18 cellular contexts compared by ENCODE assay signal in genomic region chr10:124281666-124282065, GRCh38.
A peak's percentile ranks its signal among the peaks of the same experiment; 100 is the strongest.
DNase-seq lines count a peak whose midpoint lies in the region; ATAC-seq and TF ChIP-seq lines count a peak whose summit lies in the region.
"Had no signal": no experiment of that assay in that cellular context is flagged by ENCODE, and none has a peak within 500 bp of the region (broad histone marks: within the 10 kb centered on the region; RNA-seq: fewer than 3 reads in every experiment).

No MANE protein-coding gene starts in this region.

- no peaks in the 10 kb centered on the region for H3K79me2 ChIP-seq in osteoblast (ENCODE audit: insufficient read depth, low read length)

- H3K27ac ChIP-seq in heart left ventricle (no peak overlapping the region), osteoblast (ENCODE audit: low read depth, low read length) (no peak overlapping the region), upper lobe of right lung (no peak overlapping the region)
- H3K27ac ChIP-seq: BLaER1, HL-60 had no signal

- WGBS in heart left ventricle, 4 donors, result 82 to 89% (median 86%) methylated on average over 10 of the region's 10 CpGs

- no peak overlapping the region for H3K27ac Mint-ChIP-seq in activated T-cell treated with anti-CD3 and anti-CD28 coated beads, Interleukin-2, amount 50 U/mL, for 24 hours
- H3K27ac Mint-ChIP-seq: CD8-positive, alpha-beta T cell; H9 had no signal

- H3K27me3 ChIP-seq in heart left ventricle (peaks cover 0 to 6% (median 0%) of the 10 kb centered on the region in 9 donors), osteoblast (ENCODE audit: insufficient read depth, low read length) (no peaks in the 10 kb centered on the region), upper lobe of right lung (no peaks in the 10 kb centered on the region)
- H3K27me3 ChIP-seq: BLaER1 had no signal

- no peak overlapping the region for H3K4me3 Mint-ChIP-seq in activated T-cell treated with anti-CD3 and anti-CD28 coated beads, Interleukin-2, amount 50 U/mL, for 24 hours
- H3K4me3 Mint-ChIP-seq: CD8-positive, alpha-beta T cell; H9 had no signal

- no peak for TF ChIP-seq POLR2A in heart left ventricle (IDR thresholded peaks at IDR 0.05)

- H3K4me3 ChIP-seq in heart left ventricle (no peak overlapping the region), osteoblast (ENCODE audit: insufficient read depth, low read length) (no peak overlapping the region), upper lobe of right lung (no peak overlapping the region)
- H3K4me3 ChIP-seq: BLaER1, GM12878 had no signal

- no peaks in the 10 kb centered on the region for H3K36me3 ChIP-seq in heart left ventricle
- no peaks in the 10 kb centered on the region for H3K36me3 ChIP-seq in osteoblast (ENCODE audit: insufficient read depth, low read length)
- H3K36me3 ChIP-seq in upper lobe of right lung, result no peaks in the 10 kb centered on the region
- H3K36me3 ChIP-seq: BLaER1 had no signal

- no peak for ATAC-seq in Right ventricle myocardium inferior
- no peak for ATAC-seq in heart left ventricle
- no peak for ATAC-seq in upper lobe of right lung
- no peak for ATAC-seq in GM18858 (IDR thresholded peaks at IDR 0.05; ENCODE audit: unreplicated experiment)
- ATAC-seq in HG03135 (IDR thresholded peaks at IDR 0.05; ENCODE audit: unreplicated experiment), result no peak
- ATAC-seq: CD8-positive, alpha-beta T cell; GM12878 had no signal

- H3K4me1 ChIP-seq in heart left ventricle (peaks cover 0 to 16% (median 0%) of the 10 kb centered on the region in 12 donors), osteoblast (ENCODE audit: insufficient read depth, low read length) (no peaks in the 10 kb centered on the region), upper lobe of right lung (no peaks in the 10 kb centered on the region)

- H3K36me3 Mint-ChIP-seq in activated T-cell treated with anti-CD3 and anti-CD28 coated beads, Interleukin-2, amount 50 U/mL, for 24 hours (ENCODE audit: low read depth), result no peaks in the 10 kb centered on the region
- H3K36me3 Mint-ChIP-seq: CD8-positive, alpha-beta T cell had no signal

- no peaks in the 10 kb centered on the region for H3K4me1 Mint-ChIP-seq in activated T-cell treated with anti-CD3 and anti-CD28 coated beads, Interleukin-2, amount 50 U/mL, for 24 hours (ENCODE audit: low read depth)
- H3K4me1 Mint-ChIP-seq: H9 had no signal

- H3K27me3 Mint-ChIP-seq in activated T-cell treated with anti-CD3 and anti-CD28 coated beads, Interleukin-2, amount 50 U/mL, for 24 hours, result no peaks in the 10 kb centered on the region

- H4K20me1 ChIP-seq in osteoblast (ENCODE audit: insufficient read depth, low read length), result no peaks in the 10 kb centered on the region
- H4K20me1 ChIP-seq: BLaER1 had no signal

- no peak for TF ChIP-seq CTCF in heart left ventricle (IDR thresholded peaks at IDR 0.05)
- no peak for TF ChIP-seq CTCF in osteoblast (IDR thresholded peaks at IDR 0.05; ENCODE audit: extremely low read depth, low read depth, low read length)
- TF ChIP-seq CTCF in upper lobe of right lung (IDR thresholded peaks at IDR 0.05), result no peak

- DNase-seq in Right ventricle myocardium inferior (ENCODE audit: missing footprints), result peak; percentile 57
- DNase-seq in heart left ventricle, result no peak
- peak; percentile 32 for DNase-seq in osteoblast (ENCODE audit: insufficient read length, low spot score, missing footprints)
- DNase-seq in upper lobe of right lung, result peak; percentile 40
- DNase-seq in activated T-cell treated with anti-CD3 and anti-CD28 coated beads, Interleukin-2, amount 50 U/mL, for 24 hours, result no peak
- DNase-seq: 8988T; CD8-positive, alpha-beta T cell; COR-L47; DMS 273 treated with DMSO at 0.1 percent for 48 hours; DMS53; DND-41; EL; H9 had no signal

- intact Hi-C loops in Right ventricle myocardium inferior (cut with DNase I), result no loop called here
- intact Hi-C loops in heart left ventricle (cut with DNase I), result no loop called here
- intact Hi-C loops in upper lobe of right lung (cut with DNase I), result no loop called here

- H3K4me2 ChIP-seq in osteoblast (ENCODE audit: insufficient read depth, low read length), result no peak overlapping the region
- H3K4me2 ChIP-seq: BLaER1 had no signal

- H3K9me3 Mint-ChIP-seq in activated T-cell treated with anti-CD3 and anti-CD28 coated beads, Interleukin-2, amount 50 U/mL, for 24 hours, result no peaks in the 10 kb centered on the region
- H3K9me3 Mint-ChIP-seq: CD8-positive, alpha-beta T cell had no signal

- no peak overlapping the region for H2AFZ ChIP-seq in osteoblast (ENCODE audit: low read length)

- H3K9me3 ChIP-seq in heart left ventricle (peaks cover 0 to 12% (median 0%) of the 10 kb centered on the region in 12 donors), osteoblast (ENCODE audit: low read depth, low read length) (no peaks in the 10 kb centered on the region), upper lobe of right lung (no peaks in the 10 kb centered on the region)

Comparison
In these comparisons a context has a peak if more than half of its experiments do, and no peak if none do; other contexts are left out.
1. DNase-seq: peak in Right ventricle myocardium inferior (single experiment), osteoblast (single experiment) and upper lobe of right lung (single experiment); none in heart left ventricle (0 of 5) and activated T-cell treated with anti-CD3 and anti-CD28 coated beads, Interleukin-2, amount 50 U/mL, for 24 hours (single experiment).